ENCODE assay signal across 1 cellular context in the genomic region with DNA sequence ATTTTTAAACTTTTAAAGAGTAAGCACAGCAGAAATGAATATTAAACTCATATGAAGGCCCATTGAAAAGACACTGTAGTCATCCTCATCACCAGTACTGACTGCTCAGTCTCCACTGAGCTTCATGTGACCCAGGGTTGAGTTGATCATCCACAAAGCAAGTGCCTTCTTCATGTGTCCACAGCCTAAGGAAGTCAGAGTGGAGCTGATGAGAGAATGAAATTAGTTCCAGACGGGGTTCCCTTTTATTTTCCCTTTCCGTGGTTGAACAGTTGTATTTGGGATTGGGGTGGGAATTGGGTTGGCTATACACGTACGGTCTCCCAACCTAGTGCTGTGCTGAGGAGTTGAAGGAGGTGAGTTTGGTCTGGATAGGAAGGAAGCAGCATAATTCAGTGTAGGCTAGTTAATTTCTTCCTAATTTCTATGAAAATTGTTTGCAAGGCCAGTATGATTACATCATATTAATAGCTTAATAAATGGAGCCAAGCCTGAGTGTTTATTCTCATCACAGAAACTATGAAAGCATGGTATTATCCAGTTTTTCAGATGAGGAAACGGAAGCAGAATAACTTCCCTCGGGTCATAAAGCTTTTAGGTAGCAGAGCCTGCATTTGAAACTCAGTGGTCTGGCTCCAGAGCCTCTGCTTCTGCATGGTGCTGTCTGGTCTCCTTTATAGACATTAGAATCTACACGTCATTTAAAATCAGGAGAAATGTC.
TF ChIP-seq lines count a peak whose summit lies in the region.

No MANE protein-coding gene starts in this region.

TF ChIP-seq in WTC11, 78 proteins besides CTCF, POLR2A, EP300 and RAD21 (continued from another document):
- TF ChIP-seq, protein P1, sequence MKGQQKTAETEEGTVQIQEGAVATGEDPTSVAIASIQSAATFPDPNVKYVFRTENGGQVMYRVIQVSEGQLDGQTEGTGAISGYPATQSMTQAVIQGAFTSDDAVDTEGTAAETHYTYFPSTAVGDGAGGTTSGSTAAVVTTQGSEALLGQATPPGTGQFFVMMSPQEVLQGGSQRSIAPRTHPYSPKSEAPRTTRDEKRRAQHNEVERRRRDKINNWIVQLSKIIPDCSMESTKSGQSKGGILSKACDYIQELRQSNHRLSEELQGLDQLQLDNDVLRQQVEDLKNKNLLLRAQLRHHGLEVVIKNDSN (CRISPR knock-in tag; IDR thresholded peaks at IDR 0.05) = no peak
- TF ChIP-seq CBFB (CRISPR knock-in tag; IDR thresholded peaks at IDR 0.05; ENCODE audit: low read depth) (no peak), ZNF423 (CRISPR knock-in tag; IDR thresholded peaks at IDR 0.05) (no peak), PRRX2 (CRISPR knock-in tag; IDR thresholded peaks at IDR 0.05) (no peak)
- TF ChIP-seq, protein P2, sequence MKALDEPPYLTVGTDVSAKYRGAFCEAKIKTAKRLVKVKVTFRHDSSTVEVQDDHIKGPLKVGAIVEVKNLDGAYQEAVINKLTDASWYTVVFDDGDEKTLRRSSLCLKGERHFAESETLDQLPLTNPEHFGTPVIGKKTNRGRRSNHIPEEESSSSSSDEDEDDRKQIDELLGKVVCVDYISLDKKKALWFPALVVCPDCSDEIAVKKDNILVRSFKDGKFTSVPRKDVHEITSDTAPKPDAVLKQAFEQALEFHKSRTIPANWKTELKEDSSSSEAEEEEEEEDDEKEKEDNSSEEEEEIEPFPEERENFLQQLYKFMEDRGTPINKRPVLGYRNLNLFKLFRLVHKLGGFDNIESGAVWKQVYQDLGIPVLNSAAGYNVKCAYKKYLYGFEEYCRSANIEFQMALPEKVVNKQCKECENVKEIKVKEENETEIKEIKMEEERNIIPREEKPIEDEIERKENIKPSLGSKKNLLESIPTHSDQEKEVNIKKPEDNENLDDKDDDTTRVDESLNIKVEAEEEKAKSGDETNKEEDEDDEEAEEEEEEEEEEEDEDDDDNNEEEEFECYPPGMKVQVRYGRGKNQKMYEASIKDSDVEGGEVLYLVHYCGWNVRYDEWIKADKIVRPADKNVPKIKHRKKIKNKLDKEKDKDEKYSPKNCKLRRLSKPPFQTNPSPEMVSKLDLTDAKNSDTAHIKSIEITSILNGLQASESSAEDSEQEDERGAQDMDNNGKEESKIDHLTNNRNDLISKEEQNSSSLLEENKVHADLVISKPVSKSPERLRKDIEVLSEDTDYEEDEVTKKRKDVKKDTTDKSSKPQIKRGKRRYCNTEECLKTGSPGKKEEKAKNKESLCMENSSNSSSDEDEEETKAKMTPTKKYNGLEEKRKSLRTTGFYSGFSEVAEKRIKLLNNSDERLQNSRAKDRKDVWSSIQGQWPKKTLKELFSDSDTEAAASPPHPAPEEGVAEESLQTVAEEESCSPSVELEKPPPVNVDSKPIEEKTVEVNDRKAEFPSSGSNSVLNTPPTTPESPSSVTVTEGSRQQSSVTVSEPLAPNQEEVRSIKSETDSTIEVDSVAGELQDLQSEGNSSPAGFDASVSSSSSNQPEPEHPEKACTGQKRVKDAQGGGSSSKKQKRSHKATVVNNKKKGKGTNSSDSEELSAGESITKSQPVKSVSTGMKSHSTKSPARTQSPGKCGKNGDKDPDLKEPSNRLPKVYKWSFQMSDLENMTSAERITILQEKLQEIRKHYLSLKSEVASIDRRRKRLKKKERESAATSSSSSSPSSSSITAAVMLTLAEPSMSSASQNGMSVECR (CRISPR knock-in tag; IDR thresholded peaks at IDR 0.05; ENCODE audit: borderline replicate concordance) = no peak
TF ChIP-seq in WTC11: peak in this region for 0.
